Comparison of ENCODE assay signal across 11 cellular contexts in genomic region chr11:31045335-31045734, GRCh38.
DNase-seq lines count a peak whose midpoint lies in the region; ATAC-seq and TF ChIP-seq lines count a peak whose summit lies in the region.
"Had no signal": no experiment of that assay in that cellular context is flagged by ENCODE, and none has a peak within 500 bp of the region (broad histone marks: within the 10 kb centered on the region; RNA-seq: fewer than 3 reads in every experiment).

No MANE protein-coding gene starts in this region.

- peak; percentile 35 for TF ChIP-seq CTCF in left ventricle myocardium inferior (IDR thresholded peaks at IDR 0.05; ENCODE audit: borderline replicate concordance)
- TF ChIP-seq CTCF in right atrium auricular region (IDR thresholded peaks at IDR 0.05), result peak in 1 of 2 donors; percentile 21
- no peak for TF ChIP-seq CTCF in GM10248 (IDR thresholded peaks at IDR 0.05; ENCODE audit: control extremely low read depth, extremely low read depth, low read depth, missing control alignments)
- TF ChIP-seq CTCF in GM20000 (IDR thresholded peaks at IDR 0.05; ENCODE audit: extremely low read depth, missing control alignments), result no peak

- no peaks in the 10 kb centered on the region for H3K4me1 ChIP-seq in left ventricle myocardium inferior
- no peaks in the 10 kb centered on the region for H3K4me1 ChIP-seq in right atrium auricular region

- H3K27me3 ChIP-seq in left ventricle myocardium inferior (ENCODE audit: low read depth) (peaks cover 8% of the 10 kb centered on the region), right atrium auricular region (no peaks in the 10 kb centered on the region)
- H3K27me3 ChIP-seq: neutrophil had no signal

- POLR2A ChIA-PET in GM10248 (lab: Yijun Ruan, JAX), result no interaction called here

- no peak overlapping the region for H3K27ac ChIP-seq in left ventricle myocardium inferior (replicated peaks)
- H3K27ac ChIP-seq in right atrium auricular region, result no peak overlapping the region
- H3K27ac ChIP-seq: neutrophil had no signal

- DNase-seq in left ventricle myocardium inferior, result no peak
- no peak for DNase-seq in right atrium auricular region (ENCODE audit: low spot score)
- DNase-seq in NCI-H446 treated with DMSO at 0.1 percent for 48 hours (lab: John Stamatoyannopoulos, UW), result peak; percentile 9
- DNase-seq in fibroblast of peridontal ligament (ENCODE audit: extremely low read depth), result peak; percentile 41
- DNase-seq in GM10248 (ENCODE audit: extremely low spot score), result no peak
- DNase-seq in GM20000 (ENCODE audit: low spot score), result no peak
- DNase-seq: activated CD4-positive, CD25-positive, alpha-beta regulatory T cell; foreskin melanocyte had no signal

- H3K36me3 ChIP-seq in left ventricle myocardium inferior (no peaks in the 10 kb centered on the region), right atrium auricular region (no peaks in the 10 kb centered on the region)
- H3K36me3 ChIP-seq: neutrophil had no signal

- H3K4me3 ChIP-seq in left ventricle myocardium inferior (no peak overlapping the region), right atrium auricular region (no peak overlapping the region)

- intact Hi-C loops in left ventricle myocardium inferior (cut with micrococcal nuclease), result no loop called here

- ATAC-seq in HG03175 (IDR thresholded peaks at IDR 0.05; ENCODE audit: unreplicated experiment) (no peak), HG02642 (IDR thresholded peaks at IDR 0.05; ENCODE audit: poor library complexity, unreplicated experiment) (no peak)

- CTCF ChIA-PET in GM10248 (lab: Yijun Ruan, JAX), result interaction anchor here (1.2 to 1.9 kb wide), 2 partner anchors 24 to 85 kb away, joined by 3 to 6 read pairs; no protein-coding TSS in a partner anchor

- H3K9me3 ChIP-seq in left ventricle myocardium inferior (replicated peaks) (no peaks in the 10 kb centered on the region), right atrium auricular region (no peaks in the 10 kb centered on the region)
- H3K9me3 ChIP-seq: neutrophil had no signal

Comparison
In these comparisons a context has a peak if more than half of its experiments do, and no peak if none do; other contexts are left out.
1. DNase-seq: peak in NCI-H446 treated with DMSO at 0.1 percent for 48 hours (single experiment) and fibroblast of peridontal ligament (single experiment); none in left ventricle myocardium inferior (single experiment), right atrium auricular region (single experiment), GM10248 (single experiment) and GM20000 (single experiment).